In the genomic region with DNA sequence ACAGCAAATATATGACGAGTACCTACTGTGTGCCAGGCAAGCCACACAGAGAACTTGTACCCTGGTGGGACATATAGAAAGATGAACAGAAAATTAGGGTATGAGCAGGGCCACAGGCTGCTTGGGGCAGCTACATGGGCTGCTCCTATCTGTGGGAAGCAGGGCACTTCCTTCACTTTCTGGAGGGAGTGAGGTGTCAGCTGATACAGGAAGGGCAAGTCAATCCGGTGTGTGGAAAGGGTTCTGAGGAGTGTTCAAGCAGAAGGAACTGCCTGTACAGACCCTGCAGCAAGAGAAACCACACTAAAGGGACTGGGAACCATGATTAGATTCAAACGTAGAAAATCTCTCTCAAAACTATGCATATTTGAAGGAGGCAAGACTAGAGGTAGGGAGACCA, we compare ENCODE assay signal across 27 cellular contexts. TPM values are rescaled to one million over a fixed set of nuclear protein-coding genes. Genes with fewer than 3 reads are reported as not detected.
"Had no signal": no experiment of that assay in that cellular context is flagged by ENCODE, and none has a peak within 500 bp of the region (broad histone marks: within the 10 kb centered on the region; RNA-seq: fewer than 3 reads in every experiment).

No MANE protein-coding gene starts in this region.

- ATAC-seq: esophagus mucosa; foreskin keratinocyte; heart left ventricle; naive thymus-derived CD8-positive, alpha-beta T cell; pancreas; sciatic nerve; stimulated activated effector memory CD8-positive, alpha-beta T cell treated with anti-CD3 and anti-CD28 coated beads, Interleukin-12 subunit alpha, Interleukin-12 subunit beta, amount 100 ng/mL, for 72 hours had no signal

- H3K27ac ChIP-seq: ascending aorta, cardiac muscle cell, coronary artery, foreskin keratinocyte, heart left ventricle, pancreas, prostate gland, skin epidermis, upper lobe of left lung had no signal

- H3K4me3 ChIP-seq: ascending aorta, cardiac muscle cell, coronary artery, heart left ventricle, pancreas, prostate gland, skin epidermis, upper lobe of left lung had no signal

- H3K9me3 ChIP-seq: ascending aorta, pancreas, prostate gland, upper lobe of left lung had no signal

- DNase-seq: activated CD4-positive, alpha-beta memory T cell treated with anti-CD3 and anti-CD28 coated beads for 36 hours; activated CD4-positive, alpha-beta T cell treated with anti-CD3 and anti-CD28 coated beads, Interleukin-2, amount 10 ng/mL, durations not matched to agents 24 days and 14 days; activated CD4-positive, CD25-positive, alpha-beta regulatory T cell treated with anti-CD3 and anti-CD28 coated beads, Interleukin-2, amount 50 U/mL, for 72 hours; activated CD8-positive, alpha-beta memory T cell treated with anti-CD3 and anti-CD28 coated beads, Interleukin-2, amount 50 U/mL, for 4 hours; activated gamma-delta T cell; activated naive CD4-positive, alpha-beta T cell treated with anti-CD3 and anti-CD28 coated beads, Interleukin-2, amount 10 ng/mL, durations not matched to agents 7 days and 5 days; activated naive CD8-positive, alpha-beta T cell treated with anti-CD3 and anti-CD28 coated beads, Interleukin-2, amount 10 ng/mL, durations not matched to agents 7 days and 5 days; activated T-cell treated with anti-CD3 and anti-CD28 coated beads, Interleukin-2, amount 50 U/mL, for 1 hour; foreskin keratinocyte; heart left ventricle; midbrain; naive thymus-derived CD8-positive, alpha-beta T cell; nucleus accumbens; pancreas; retina; stimulated activated CD4-positive, alpha-beta T cell treated with anti-CD3 and anti-CD28 coated beads, Interleukin-12 subunit alpha, Interleukin-12 subunit beta, amount 100 ng/mL, for 4 hours; stimulated activated CD4-positive, alpha-beta T cell treated with anti-CD3 and anti-CD28 coated beads, Interleukin-4, amount 100 ng/mL, for 1 hour; T-helper 2 cell; upper lobe of left lung had no signal

- H3K27me3 ChIP-seq: ascending aorta, cardiac muscle cell, pancreas, upper lobe of left lung had no signal

- H3K4me1 ChIP-seq: ascending aorta, heart left ventricle, pancreas, prostate gland, upper lobe of left lung had no signal

- H3K36me3 ChIP-seq: ascending aorta, cardiac muscle cell, heart left ventricle, pancreas, prostate gland, upper lobe of left lung had no signal

RNA-seq across cellular contexts. Expression of a gene that starts 58.6 kb away (rescaled TPM):
- total RNA-seq: activated CD4-positive, alpha-beta memory T cell treated with anti-CD3 and anti-CD28 coated beads for 36 hours; activated CD4-positive, alpha-beta T cell treated with anti-CD3 and anti-CD28 coated beads, Interleukin-2, amount 10 ng/mL, durations not matched to agents 24 days and 14 days had no signal
